11 cellular contexts compared by ENCODE assay signal in genomic region chr4:104772849-104773248, GRCh38.
A peak's percentile ranks its signal among the peaks of the same experiment; 100 is the strongest.
DNase-seq lines count a peak whose midpoint lies in the region; ATAC-seq lines count a peak whose summit lies in the region.
"Had no signal": no experiment of that assay in that cellular context is flagged by ENCODE, and none has a peak within 500 bp of the region (broad histone marks: within the 10 kb centered on the region; RNA-seq: fewer than 3 reads in every experiment).

No MANE protein-coding gene starts in this region.

- peaks cover 2% of the 10 kb centered on the region for H3K36me3 Mint-ChIP-seq in T-helper 17 cell (ENCODE audit: low read depth)

- no peaks in the 10 kb centered on the region; the same call in 1 of the 2 replicates for H3K27me3 ChIP-seq in H7 (ENCODE audit: control insufficient read depth, insufficient read depth, low read length)
- H3K27me3 ChIP-seq: tibial artery had no signal

- no peaks in the 10 kb centered on the region for H3K9me3 ChIP-seq in T-helper 17 cell (ENCODE audit: control insufficient read depth, low read length, poor library complexity, severe bottlenecking)
- H3K9me3 ChIP-seq: tibial artery had no signal

- peak; percentile 44 for ATAC-seq in GM18519 (IDR thresholded peaks at IDR 0.05; ENCODE audit: low FRiP score, unreplicated experiment)
- peak; percentile 73 for ATAC-seq in GM21390 (IDR thresholded peaks at IDR 0.05; ENCODE audit: unreplicated experiment)
- ATAC-seq in HG03066 (IDR thresholded peaks at IDR 0.05; ENCODE audit: low read depth, unreplicated experiment): peak; percentile 69
- ATAC-seq in T-helper 17 cell: no peak

- H3K4me1 Mint-ChIP-seq in T-helper 17 cell: peaks cover 12% of the 10 kb centered on the region

- H3K27me3 Mint-ChIP-seq in T-helper 17 cell: no peaks in the 10 kb centered on the region

- H3K27ac Mint-ChIP-seq in T-helper 17 cell: peak overlapping the region; percentile 79

- H3K4me3 Mint-ChIP-seq in T-helper 17 cell: peak overlapping the region; percentile 12

- no peak overlapping the region for H3K4me3 ChIP-seq in H7 (ENCODE audit: insufficient read depth, low read depth, low read length)
- H3K4me3 ChIP-seq: PC-9, tibial artery had no signal

- H3K36me3 ChIP-seq in H7 (replicated peaks; ENCODE audit: control insufficient read depth, insufficient read depth, low read length): no peaks in the 10 kb centered on the region
- H3K36me3 ChIP-seq: tibial artery had no signal

- no peak for DNase-seq in T-helper 17 cell
- no peak for DNase-seq in H7
- no peak for DNase-seq in SKM-1 treated with dmso at 0.1 percent for 144 hours (lab: John Stamatoyannopoulos, UW; ENCODE audit: unreplicated experiment)
- no peak for DNase-seq in hepatic stellate cell (ENCODE audit: low spot score)
- no peak for DNase-seq in C1 segment of cervical spinal cord (lab: John Stamatoyannopoulos, UW)
- DNase-seq: NCI-H1436 treated with DMSO at 0.1 percent for 48 hours, PC-9, tibial artery had no signal
